ENCODE assay signal across 32 cellular contexts in genomic region chr13:21813844-21814243, GRCh38.
"Had no signal": no experiment of that assay in that cellular context is flagged by ENCODE, and none has a peak within 500 bp of the region (broad histone marks: within the 10 kb centered on the region; RNA-seq: fewer than 3 reads in every experiment).

No MANE protein-coding gene starts in this region.

- H3K9me3 ChIP-seq: colonic mucosa, esophagus muscularis mucosa, gastroesophageal sphincter, heart left ventricle, ovary, psoas muscle, right lobe of liver, thyroid gland, vagina had no signal

- H3K4me3 Mint-ChIP-seq: dendritic cell treated with granulocyte-macrophage colony-stimulating factor and Interleukin-4, amounts not matched to agents 40 ng/mL and 50 ng/mL, for 4 days; endodermal cell; immature natural killer cell; mesothelial cell of epicardium; naive thymus-derived CD4-positive, alpha-beta T cell; nephron progenitor cell; stimulated activated effector memory CD8-positive, alpha-beta T cell treated with anti-CD3 and anti-CD28 coated beads, Interleukin-12 subunit alpha, Interleukin-12 subunit beta, amount 100 ng/mL, for 72 hours had no signal

- H3K27ac ChIP-seq: colonic mucosa, esophagus muscularis mucosa, foreskin keratinocyte, gastroesophageal sphincter, heart left ventricle, left lung, ovary, psoas muscle, right lobe of liver, stomach, thyroid gland, vagina had no signal

- H3K4me3 ChIP-seq: colonic mucosa, esophagus muscularis mucosa, gastroesophageal sphincter, heart left ventricle, left lung, ovary, psoas muscle, right lobe of liver, smooth muscle cell, stomach, thyroid gland, vagina had no signal

- H3K27me3 ChIP-seq: colonic mucosa, gastroesophageal sphincter, heart left ventricle, left lung, ovary, right lobe of liver, thyroid gland, vagina had no signal

- H3K27ac Mint-ChIP-seq: dendritic cell treated with granulocyte-macrophage colony-stimulating factor and Interleukin-4, amounts not matched to agents 40 ng/mL and 50 ng/mL, for 4 days; endodermal cell; immature natural killer cell; mesothelial cell of epicardium; nephron progenitor cell; stimulated activated effector memory CD8-positive, alpha-beta T cell treated with anti-CD3 and anti-CD28 coated beads, Interleukin-12 subunit alpha, Interleukin-12 subunit beta, amount 100 ng/mL, for 72 hours had no signal

- H3K4me1 Mint-ChIP-seq: immature natural killer cell; stimulated activated effector memory CD8-positive, alpha-beta T cell treated with anti-CD3 and anti-CD28 coated beads, Interleukin-12 subunit alpha, Interleukin-12 subunit beta, amount 100 ng/mL, for 72 hours had no signal

- H3K9me3 Mint-ChIP-seq: immature natural killer cell; stimulated activated effector memory CD8-positive, alpha-beta T cell treated with anti-CD3 and anti-CD28 coated beads, Interleukin-12 subunit alpha, Interleukin-12 subunit beta, amount 100 ng/mL, for 72 hours had no signal

- H3K4me1 ChIP-seq: colonic mucosa, esophagus muscularis mucosa, foreskin keratinocyte, gastroesophageal sphincter, heart left ventricle, left lung, psoas muscle, right lobe of liver, stomach, thyroid gland, vagina had no signal

- H3K36me3 ChIP-seq: colonic mucosa, esophagus muscularis mucosa, gastroesophageal sphincter, heart left ventricle, left lung, ovary, right lobe of liver, stomach, thyroid gland, vagina had no signal

- H3K27me3 Mint-ChIP-seq: dendritic cell treated with granulocyte-macrophage colony-stimulating factor and Interleukin-4, amounts not matched to agents 40 ng/mL and 50 ng/mL, for 4 days had no signal

- H3K36me3 Mint-ChIP-seq: immature natural killer cell; mesothelial cell of epicardium; naive thymus-derived CD4-positive, alpha-beta T cell; stimulated activated effector memory CD8-positive, alpha-beta T cell treated with anti-CD3 and anti-CD28 coated beads, Interleukin-12 subunit alpha, Interleukin-12 subunit beta, amount 100 ng/mL, for 72 hours had no signal

- DNase-seq: colonic mucosa; effector CD8-positive, alpha-beta T cell; foreskin keratinocyte; heart left ventricle; hippocampal formation; immature natural killer cell; islet precursor cell; kidney glomerular epithelial cell; left lung; mesenchymal stem cell; naive thymus-derived CD4-positive, alpha-beta T cell; nephron progenitor cell; occipital lobe; ovary; posterior cingulate gyrus; psoas muscle; right lobe of liver; stimulated activated CD4-positive, alpha-beta T cell treated with anti-CD3 and anti-CD28 coated beads, Interleukin-12 subunit alpha, Interleukin-12 subunit beta, amount 100 ng/mL, for 4 hours; stimulated activated CD4-positive, alpha-beta T cell treated with anti-CD3 and anti-CD28 coated beads, Interleukin-2, amount 100 ng/mL, for 24 hours; stimulated activated CD4-positive, alpha-beta T cell treated with anti-CD3 and anti-CD28 coated beads, Interleukin-4, amount 100 ng/mL, for 24 hours; stimulated activated naive CD4-positive, alpha-beta T cell treated with Interleukin-2 at 50 U/mL for 16 hours; stomach; thyroid gland; trophoblast cell had no signal
